16 cellular contexts compared by ENCODE assay signal in genomic region chr19:5958074-5958850, GRCh38. TPM values are rescaled to one million over a fixed set of nuclear protein-coding genes. Genes with fewer than 3 reads are reported as not detected.
A peak's percentile ranks its signal among the peaks of the same experiment; 100 is the strongest.
DNase-seq lines count a peak whose midpoint lies in the region; ATAC-seq and TF ChIP-seq lines count a peak whose summit lies in the region.
"Had no signal": no experiment of that assay in that cellular context is flagged by ENCODE, and none has a peak within 500 bp of the region (broad histone marks: within the 10 kb centered on the region; RNA-seq: fewer than 3 reads in every experiment).

No MANE protein-coding gene starts in this region.

- no peak overlapping the region for H3K4me3 Mint-ChIP-seq in T-helper 2 cell treated with Interferon-gamma antibody and Interleukin-4, amounts not matched to agents 5 μg/mL and 100 μg/mL, for 36 hours
- H3K4me3 Mint-ChIP-seq in neural crest cell: peak overlapping the region; percentile 3

- H3K9me3 ChIP-seq in adrenal gland (replicated peaks in 1 of 3): no peaks in the 10 kb centered on the region
- H3K9me3 ChIP-seq: body of pancreas, lower lobe of right lung, ovary, vagina had no signal

- TF ChIP-seq CTCF in adrenal gland (IDR thresholded peaks at IDR 0.05) (no peak), neural crest cell (conservative IDR thresholded peaks at IDR 0.05) (no peak)

- WGBS in adrenal gland, 4 donors: 86 to 95% (median 90%) methylated on average over 13 to 21 of the region's 21 CpGs

- no peak for DNase-seq in T-helper 2 cell treated with Interferon-gamma antibody and Interleukin-4, amounts not matched to agents 5 μg/mL and 100 μg/mL, for 36 hours (ENCODE audit: low spot score)
- DNase-seq in T-helper 2 cell (no peak), H7 (peak; percentile 60), adrenal gland (no peak), neural crest cell (ENCODE audit: low read depth, low spot score) (no peak), SKM-1 treated with dmso at 0.1 percent for 144 hours (lab: John Stamatoyannopoulos, UW; ENCODE audit: unreplicated experiment) (no peak)
- no peak for DNase-seq in effector CD8-positive, alpha-beta T cell (lab: John Stamatoyannopoulos, UW)
- DNase-seq: hippocampal formation; lower lobe of right lung; NCI-H226; ovary; stimulated activated CD4-positive, alpha-beta T cell treated with anti-CD3 and anti-CD28 coated beads, Interleukin-15, amount 100 ng/mL, for 24 hours had no signal

- ATAC-seq in HG03045 (IDR thresholded peaks at IDR 0.05; ENCODE audit: unreplicated experiment): no peak
- ATAC-seq: body of pancreas, lower lobe of right lung had no signal

- peaks cover 70 to 99% of the 10 kb centered on the region in 2 donors for H3K4me1 ChIP-seq in adrenal gland (replicated peaks in 1 of 2)

- peaks cover 64% of the 10 kb centered on the region for H3K4me1 Mint-ChIP-seq in T-helper 2 cell treated with Interferon-gamma antibody and Interleukin-4, amounts not matched to agents 5 μg/mL and 100 μg/mL, for 36 hours (ENCODE audit: low read depth)
- peaks cover 77% of the 10 kb centered on the region for H3K4me1 Mint-ChIP-seq in neural crest cell

- H3K4me3 ChIP-seq in H7 (ENCODE audit: insufficient read depth, low read depth, low read length) (no peak overlapping the region), adrenal gland (no peak overlapping the region)
- H3K4me3 ChIP-seq: body of pancreas, lower lobe of right lung, ovary, vagina had no signal

- H3K36me3 Mint-ChIP-seq in T-helper 2 cell treated with Interferon-gamma antibody and Interleukin-4, amounts not matched to agents 5 μg/mL and 100 μg/mL, for 36 hours (ENCODE audit: low read depth): peaks cover 12% of the 10 kb centered on the region
- H3K36me3 Mint-ChIP-seq in neural crest cell (ENCODE audit: low read depth): no peaks in the 10 kb centered on the region

- H3K27me3 Mint-ChIP-seq in T-helper 2 cell treated with Interferon-gamma antibody and Interleukin-4, amounts not matched to agents 5 μg/mL and 100 μg/mL, for 36 hours (ENCODE audit: low read depth): no peaks in the 10 kb centered on the region
- no peaks in the 10 kb centered on the region for H3K27me3 Mint-ChIP-seq in neural crest cell (ENCODE audit: low read depth)

- peak overlapping the region in 3 of 5 donors; percentile 35 to 94 (median 93) for H3K27ac ChIP-seq in adrenal gland
- H3K27ac ChIP-seq: epithelial cell of prostate, lower lobe of right lung, ovary, vagina had no signal

- TF ChIP-seq POLR2A in adrenal gland (IDR thresholded peaks at IDR 0.05): no peak

- no peaks in the 10 kb centered on the region for H3K36me3 ChIP-seq in H7 (replicated peaks; ENCODE audit: control insufficient read depth, insufficient read depth, low read length)
- no peaks in the 10 kb centered on the region for H3K36me3 ChIP-seq in adrenal gland (replicated peaks in 1 of 2)
- H3K36me3 ChIP-seq: lower lobe of right lung, ovary, vagina had no signal

- peak overlapping the region; percentile 42 for H3K27ac Mint-ChIP-seq in T-helper 2 cell treated with Interferon-gamma antibody and Interleukin-4, amounts not matched to agents 5 μg/mL and 100 μg/mL, for 36 hours
- peak overlapping the region; percentile 52 for H3K27ac Mint-ChIP-seq in neural crest cell (ENCODE audit: unreplicated experiment)

- H3K27me3 ChIP-seq in H7 (ENCODE audit: control insufficient read depth, insufficient read depth, low read length): no peaks in the 10 kb centered on the region
- H3K27me3 ChIP-seq in adrenal gland: no peaks in the 10 kb centered on the region
- H3K27me3 ChIP-seq: body of pancreas, ovary, vagina had no signal

- no peaks in the 10 kb centered on the region for H3K9me3 Mint-ChIP-seq in T-helper 2 cell treated with Interferon-gamma antibody and Interleukin-4, amounts not matched to agents 5 μg/mL and 100 μg/mL, for 36 hours
- H3K9me3 Mint-ChIP-seq in neural crest cell: no peaks in the 10 kb centered on the region

- intact Hi-C loops in adrenal gland (cut with DNase I): loop anchor here in 1 of 2 donors (5.0 kb wide), 1 partner anchor 41 kb away; no protein-coding TSS in a partner anchor

RNA-seq across cellular contexts. Expression of gene RANBP3, which starts 19.7 kb away (rescaled TPM):
- total RNA-seq in H7 (2014; rRNA removed; shearing (Covaris generic)): 73.7 and 79.7 TPM in 2 replicates
- total RNA-seq in adrenal gland (100 to 1,000 TPM in 2 of 8 donors, 10 to 100 TPM in 6; 70.0 to 179 (median 90.0) TPM), neural crest cell (121 and 122 TPM in 2 replicates)
- 100 to 1,000 TPM in 1 of 3 donors, 10 to 100 TPM in 2; 60.9 to 118 (median 62.3) TPM for polyA plus RNA-seq in adrenal gland

RNA-seq across cellular contexts. Expression of gene CAPS, which starts 44.2 kb away (rescaled TPM):
- 2.2 and 2.7 TPM in 2 replicates for total RNA-seq in H7 (2014; rRNA removed; shearing (Covaris generic))
- total RNA-seq in adrenal gland (100 to 1,000 TPM in 1 of 8 donors, 10 to 100 TPM in 6, 1 to 10 TPM in 1; 8.8 to 146 (median 19.2) TPM), neural crest cell (1.6 and 2.6 TPM in 2 replicates)
- polyA plus RNA-seq in adrenal gland: 100 to 1,000 TPM in 1 of 3 donors, 10 to 100 TPM in 1, 1 to 10 TPM in 1; 7.1 to 104 (median 75.9) TPM

RNA-seq across cellular contexts. Expression of gene VMAC, which starts 53.6 kb away (rescaled TPM):
- total RNA-seq in H7 (2014; rRNA removed; shearing (Covaris generic)): 2.1 and 3.5 TPM in 2 replicates
- total RNA-seq in adrenal gland (10 to 100 TPM in 3 of 8 donors, 1 to 10 TPM in 5; 5.0 to 14.4 (median 8.8) TPM), neural crest cell (0.89 and 1.7 TPM in 2 replicates)
- 10 to 100 TPM in 1 of 3 donors, 1 to 10 TPM in 2; 3.5 to 15.6 (median 4.8) TPM for polyA plus RNA-seq in adrenal gland

RNA-seq across cellular contexts. Expression of gene NDUFA11, which starts 54.7 kb away (rescaled TPM):
- 181 and 244 TPM in 2 replicates for total RNA-seq in H7 (2014; rRNA removed; shearing (Covaris generic))
- total RNA-seq in adrenal gland (100 to 1,000 TPM; 288 to 842 (median 387) TPM), neural crest cell (230 and 239 TPM in 2 replicates)
- polyA plus RNA-seq in adrenal gland: 100 to 1,000 TPM; 300 to 856 (median 442) TPM
